In the genomic region with DNA sequence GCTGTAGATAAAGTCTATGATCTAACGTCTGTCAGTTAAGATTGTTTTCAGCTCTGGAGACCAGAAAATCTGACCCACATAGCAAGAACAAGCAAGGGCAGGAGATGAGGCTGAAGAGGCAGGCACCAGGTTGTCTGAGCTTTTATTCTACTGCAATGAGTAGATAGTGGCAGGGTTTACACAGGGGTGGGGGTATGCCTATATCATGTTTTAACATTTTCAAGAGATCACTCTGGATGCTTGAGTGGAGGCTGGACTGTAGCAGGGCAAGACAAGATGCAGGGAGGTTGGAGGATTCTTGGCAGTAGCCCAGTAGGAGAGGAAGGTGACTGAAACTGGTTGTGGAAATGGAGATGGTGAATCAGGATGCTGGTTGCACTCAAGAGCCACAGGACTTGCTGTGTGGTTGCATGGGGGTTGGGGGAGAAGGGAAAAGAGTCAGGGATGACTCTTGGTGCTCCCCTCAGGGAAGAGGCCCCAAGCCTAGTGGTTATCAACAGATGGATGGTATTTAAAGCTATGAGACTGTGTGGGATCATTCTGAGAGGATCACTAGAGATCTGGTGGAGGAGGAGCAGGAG, we compare ENCODE assay signal across 1 cellular context.
TF ChIP-seq lines count a peak whose summit lies in the region.

No MANE protein-coding gene starts in this region.

TF ChIP-seq in GM23338, 12 proteins besides CTCF, POLR2A, EP300 and RAD21 (continued from another document):
- TF ChIP-seq, protein P1, sequence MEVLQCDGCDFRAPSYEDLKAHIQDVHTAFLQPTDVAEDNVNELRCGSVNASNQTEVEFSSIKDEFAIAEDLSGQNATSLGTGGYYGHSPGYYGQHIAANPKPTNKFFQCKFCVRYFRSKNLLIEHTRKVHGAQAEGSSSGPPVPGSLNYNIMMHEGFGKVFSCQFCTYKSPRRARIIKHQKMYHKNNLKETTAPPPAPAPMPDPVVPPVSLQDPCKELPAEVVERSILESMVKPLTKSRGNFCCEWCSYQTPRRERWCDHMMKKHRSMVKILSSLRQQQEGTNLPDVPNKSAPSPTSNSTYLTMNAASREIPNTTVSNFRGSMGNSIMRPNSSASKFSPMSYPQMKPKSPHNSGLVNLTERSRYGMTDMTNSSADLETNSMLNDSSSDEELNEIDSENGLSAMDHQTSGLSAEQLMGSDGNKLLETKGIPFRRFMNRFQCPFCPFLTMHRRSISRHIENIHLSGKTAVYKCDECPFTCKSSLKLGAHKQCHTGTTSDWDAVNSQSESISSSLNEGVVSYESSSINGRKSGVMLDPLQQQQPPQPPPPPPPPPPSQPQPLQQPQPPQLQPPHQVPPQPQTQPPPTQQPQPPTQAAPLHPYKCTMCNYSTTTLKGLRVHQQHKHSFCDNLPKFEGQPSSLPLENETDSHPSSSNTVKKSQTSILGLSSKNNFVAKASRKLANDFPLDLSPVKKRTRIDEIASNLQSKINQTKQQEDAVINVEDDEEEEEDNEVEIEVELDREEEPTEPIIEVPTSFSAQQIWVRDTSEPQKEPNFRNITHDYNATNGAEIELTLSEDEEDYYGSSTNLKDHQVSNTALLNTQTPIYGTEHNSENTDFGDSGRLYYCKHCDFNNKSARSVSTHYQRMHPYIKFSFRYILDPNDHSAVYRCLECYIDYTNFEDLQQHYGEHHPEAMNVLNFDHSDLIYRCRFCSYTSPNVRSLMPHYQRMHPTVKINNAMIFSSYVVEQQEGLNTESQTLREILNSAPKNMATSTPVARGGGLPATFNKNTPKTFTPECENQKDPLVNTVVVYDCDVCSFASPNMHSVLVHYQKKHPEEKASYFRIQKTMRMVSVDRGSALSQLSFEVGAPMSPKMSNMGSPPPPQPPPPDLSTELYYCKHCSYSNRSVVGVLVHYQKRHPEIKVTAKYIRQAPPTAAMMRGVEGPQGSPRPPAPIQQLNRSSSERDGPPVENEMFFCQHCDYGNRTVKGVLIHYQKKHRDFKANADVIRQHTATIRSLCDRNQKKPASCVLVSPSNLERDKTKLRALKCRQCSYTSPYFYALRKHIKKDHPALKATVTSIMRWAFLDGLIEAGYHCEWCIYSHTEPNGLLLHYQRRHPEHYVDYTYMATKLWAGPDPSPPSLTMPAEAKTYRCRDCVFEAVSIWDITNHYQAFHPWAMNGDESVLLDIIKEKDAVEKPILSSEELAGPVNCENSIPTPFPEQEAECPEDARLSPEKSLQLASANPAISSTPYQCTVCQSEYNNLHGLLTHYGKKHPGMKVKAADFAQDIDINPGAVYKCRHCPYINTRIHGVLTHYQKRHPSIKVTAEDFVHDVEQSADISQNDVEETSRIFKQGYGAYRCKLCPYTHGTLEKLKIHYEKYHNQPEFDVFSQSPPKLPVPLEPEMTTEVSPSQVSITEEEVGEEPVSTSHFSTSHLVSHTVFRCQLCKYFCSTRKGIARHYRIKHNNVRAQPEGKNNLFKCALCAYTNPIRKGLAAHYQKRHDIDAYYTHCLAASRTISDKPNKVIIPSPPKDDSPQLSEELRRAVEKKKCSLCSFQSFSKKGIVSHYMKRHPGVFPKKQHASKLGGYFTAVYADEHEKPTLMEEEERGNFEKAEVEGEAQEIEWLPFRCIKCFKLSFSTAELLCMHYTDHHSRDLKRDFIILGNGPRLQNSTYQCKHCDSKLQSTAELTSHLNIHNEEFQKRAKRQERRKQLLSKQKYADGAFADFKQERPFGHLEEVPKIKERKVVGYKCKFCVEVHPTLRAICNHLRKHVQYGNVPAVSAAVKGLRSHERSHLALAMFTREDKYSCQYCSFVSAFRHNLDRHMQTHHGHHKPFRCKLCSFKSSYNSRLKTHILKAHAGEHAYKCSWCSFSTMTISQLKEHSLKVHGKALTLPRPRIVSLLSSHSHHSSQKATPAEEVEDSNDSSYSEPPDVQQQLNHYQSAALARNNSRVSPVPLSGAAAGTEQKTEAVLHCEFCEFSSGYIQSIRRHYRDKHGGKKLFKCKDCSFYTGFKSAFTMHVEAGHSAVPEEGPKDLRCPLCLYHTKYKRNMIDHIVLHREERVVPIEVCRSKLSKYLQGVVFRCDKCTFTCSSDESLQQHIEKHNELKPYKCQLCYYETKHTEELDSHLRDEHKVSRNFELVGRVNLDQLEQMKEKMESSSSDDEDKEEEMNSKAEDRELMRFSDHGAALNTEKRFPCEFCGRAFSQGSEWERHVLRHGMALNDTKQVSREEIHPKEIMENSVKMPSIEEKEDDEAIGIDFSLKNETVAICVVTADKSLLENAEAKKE (CRISPR knock-in tag; IDR thresholded peaks at IDR 0.05): no peak
- TF ChIP-seq ZNF331 (CRISPR knock-in tag; IDR thresholded peaks at IDR 0.05; ENCODE audit: low read depth) (no peak), JUNB (IDR thresholded peaks at IDR 0.05; ENCODE audit: unreplicated experiment) (no peak), STAT1 (IDR thresholded peaks at IDR 0.05; ENCODE audit: unreplicated experiment) (no peak), ZNF114 (CRISPR knock-in tag; IDR thresholded peaks at IDR 0.05) (no peak)
